In the genomic region with DNA sequence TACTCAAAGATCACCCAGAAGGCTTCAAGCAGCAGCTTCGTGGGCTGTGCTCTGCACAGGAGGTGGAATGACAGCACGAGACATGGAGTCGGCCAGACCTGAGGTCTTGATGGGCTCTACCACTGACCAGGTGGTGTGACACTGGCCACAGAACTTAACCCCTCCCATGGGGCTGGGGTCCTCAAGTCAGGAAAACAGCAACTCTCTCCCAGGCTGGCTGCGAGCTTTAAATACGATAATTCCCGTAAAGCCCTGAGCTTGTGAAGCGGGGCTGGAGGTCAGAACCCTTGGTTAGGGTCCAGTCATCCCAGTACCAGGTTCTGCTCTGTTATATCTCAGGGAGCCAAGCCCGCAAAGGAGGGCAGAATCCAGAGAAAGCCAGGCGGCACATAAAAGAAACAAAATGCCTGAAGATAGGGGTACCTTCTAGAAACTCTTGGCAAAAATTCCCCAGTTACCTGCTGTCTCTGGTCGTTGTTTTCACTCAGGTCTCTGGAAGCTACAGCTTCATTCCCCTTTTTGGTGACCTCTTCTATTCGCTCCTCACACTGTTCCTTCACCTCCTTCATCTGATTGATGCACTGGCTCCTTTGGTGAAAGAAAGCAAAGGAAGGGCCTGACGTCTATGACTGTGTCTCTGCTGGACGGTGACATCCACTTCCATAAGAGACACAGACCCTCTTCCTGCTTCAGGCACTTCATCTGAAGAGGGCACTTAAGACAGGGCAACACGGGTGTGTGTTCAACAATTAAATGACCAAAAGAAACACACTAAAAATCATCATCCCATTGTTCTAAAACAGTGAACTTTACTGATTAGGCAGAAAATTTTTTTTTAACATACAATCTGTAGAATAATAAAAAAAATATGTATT, we compare ENCODE assay signal across 25 cellular contexts. TPM values are rescaled to one million over a fixed set of nuclear protein-coding genes. Genes with fewer than 3 reads are reported as not detected.
DNase-seq lines count a peak whose midpoint lies in the region; ATAC-seq, FAIRE-seq and TF ChIP-seq lines count a peak whose summit lies in the region.
"Had no signal": no experiment of that assay in that cellular context is flagged by ENCODE, and none has a peak within 500 bp of the region (broad histone marks: within the 10 kb centered on the region; RNA-seq: fewer than 3 reads in every experiment).

No MANE protein-coding gene starts in this region.

- H3K36me3 ChIP-seq in ACC112 (ENCODE audit: insufficient read depth, low read length) (peaks cover 3% of the 10 kb centered on the region; the same call in 1 of the 2 replicates), bronchial epithelial cell (ENCODE audit: control insufficient read depth, insufficient read depth, low read length) (peaks cover 3% of the 10 kb centered on the region), H7 (replicated peaks; ENCODE audit: control insufficient read depth, insufficient read depth, low read length) (no peaks in the 10 kb centered on the region; the same call in 1 of the 2 replicates)
- H3K36me3 ChIP-seq: SJSA1 had no signal

- H3K4me1 Mint-ChIP-seq in mesothelial cell of epicardium, result peaks cover 12% of the 10 kb centered on the region
- H3K4me1 Mint-ChIP-seq in osteocyte (ENCODE audit: unreplicated experiment), result peaks cover 2% of the 10 kb centered on the region

- peaks cover 47% of the 10 kb centered on the region for H3K36me3 Mint-ChIP-seq in mesothelial cell of epicardium
- H3K36me3 Mint-ChIP-seq in osteocyte (ENCODE audit: unreplicated experiment), result peaks cover 23% of the 10 kb centered on the region

- no peak for DNase-seq in bronchial epithelial cell (ENCODE audit: low read depth)
- no peak for DNase-seq in mesothelial cell of epicardium (ENCODE audit: low spot score in 2 of 2, unreplicated experiment in 2 of 2)
- peak; percentile 54 for DNase-seq in osteocyte (ENCODE audit: extremely low spot score, unreplicated experiment)
- DNase-seq in NOMO-1 (lab: John Stamatoyannopoulos, UW; ENCODE audit: unreplicated experiment in 2 of 2), result no peak
- no peak for DNase-seq in H7
- DNase-seq: AML-193; CD4-positive, alpha-beta T cell; DMS53; NCI-H1092; NCI-H1417 treated with DMSO at 0.1 percent for 48 hours; NCI-H1694 treated with DMSO at 0.1 percent for 48 hours; NCI-H446; NCI-H524 treated with DMSO at 0.1 percent for 48 hours; NCI-H774; PC-3; Right ventricle myocardium superior; RPMI8226 had no signal

- H3K9me3 Mint-ChIP-seq in mesothelial cell of epicardium (peaks cover 3% of the 10 kb centered on the region), osteocyte (ENCODE audit: unreplicated experiment) (no peaks in the 10 kb centered on the region)
- H3K9me3 Mint-ChIP-seq: CD4-positive, alpha-beta T cell; GM23338 had no signal

- FAIRE-seq in bronchial epithelial cell (lab: Jason Lieb, UNC), result peak; percentile 36
- FAIRE-seq: D721Med had no signal

- TF ChIP-seq CTCF in bronchial epithelial cell (IDR thresholded peaks at IDR 0.05; ENCODE audit: insufficient read depth, low read length, severe bottlenecking), result no peak
- TF ChIP-seq CTCF in mesothelial cell of epicardium (IDR thresholded peaks at IDR 0.05; ENCODE audit: unreplicated experiment), result no peak
- no peak for TF ChIP-seq CTCF in osteocyte (IDR thresholded peaks at IDR 0.05)

- peaks cover 18% of the 10 kb centered on the region for H3K4me1 ChIP-seq in ACC112 (ENCODE audit: control insufficient read depth, insufficient read depth, low read length, unreplicated experiment)
- H3K4me1 ChIP-seq: BLaER1 treated with 17β-estradiol and CSF1 and Interleukin-3, amounts not matched to agents 10 nM and 100 nM; HAP-1; SJSA1 had no signal

- H3K4me3 ChIP-seq in ACC112 (ENCODE audit: low read depth, low read length) (no peak overlapping the region), bronchial epithelial cell (ENCODE audit: low read depth, low read length) (no peak overlapping the region), H7 (ENCODE audit: insufficient read depth, low read depth, low read length) (no peak overlapping the region)
- H3K4me3 ChIP-seq: BLaER1 treated with 17β-estradiol and CSF1 and Interleukin-3, amounts not matched to agents 10 nM and 100 nM; GM23338; HAP-1; SJSA1 had no signal

- no peaks in the 10 kb centered on the region for H3K79me2 ChIP-seq in ACC112 (ENCODE audit: control insufficient read depth, insufficient read depth, low read length, unreplicated experiment)

- H3K27ac ChIP-seq in ACC112 (ENCODE audit: low read depth, low read length), result peak overlapping the region; percentile 38; the same call in 1 of the 2 replicates
- H3K27ac ChIP-seq: BLaER1 treated with 17β-estradiol and CSF1 and Interleukin-3, amounts not matched to agents 10 nM and 100 nM; HL-60; SJSA1 had no signal

- peak overlapping the region; percentile 44 for H3K27ac Mint-ChIP-seq in mesothelial cell of epicardium
- no peak overlapping the region for H3K27ac Mint-ChIP-seq in osteocyte (ENCODE audit: unreplicated experiment)
- H3K27ac Mint-ChIP-seq: CD4-positive, alpha-beta T cell had no signal

- H3K4me3 Mint-ChIP-seq in mesothelial cell of epicardium (no peak overlapping the region), osteocyte (ENCODE audit: unreplicated experiment) (no peak overlapping the region)
- H3K4me3 Mint-ChIP-seq: CD4-positive, alpha-beta T cell; GM23338 had no signal

- ATAC-seq in HG03521 (IDR thresholded peaks at IDR 0.05; ENCODE audit: unreplicated experiment), result no peak
- ATAC-seq: GM23338, PC-3 had no signal

- no peak overlapping the region for H2AFZ ChIP-seq in ACC112 (ENCODE audit: low read length, unreplicated experiment)
- H2AFZ ChIP-seq: GM23338 had no signal

- H3K27me3 ChIP-seq in ACC112 (ENCODE audit: insufficient read depth, low read length), result no peaks in the 10 kb centered on the region
- H3K27me3 ChIP-seq in bronchial epithelial cell (ENCODE audit: control insufficient read depth, insufficient read depth, low read length), result no peaks in the 10 kb centered on the region
- no peaks in the 10 kb centered on the region for H3K27me3 ChIP-seq in H7 (ENCODE audit: control insufficient read depth, insufficient read depth, low read length)
- H3K27me3 ChIP-seq: BLaER1 treated with 17β-estradiol and CSF1 and Interleukin-3, amounts not matched to agents 10 nM and 100 nM; SJSA1 had no signal

- no peaks in the 10 kb centered on the region for H3K27me3 Mint-ChIP-seq in mesothelial cell of epicardium (ENCODE audit: low read depth)
- no peaks in the 10 kb centered on the region for H3K27me3 Mint-ChIP-seq in osteocyte (ENCODE audit: unreplicated experiment)
- H3K27me3 Mint-ChIP-seq: CD4-positive, alpha-beta T cell had no signal

RNA-seq across cellular contexts. Expression of gene GOLM1, which starts 58.8 kb away (rescaled TPM):
- total RNA-seq in bronchial epithelial cell, result 21.6 and 21.8 TPM in 2 replicates
- total RNA-seq in mesothelial cell of epicardium, result 101 to 109 TPM (median 106 TPM) in 3 replicates
- 91.9 and 93.4 TPM in 2 replicates for total RNA-seq in osteocyte
- 24.3 and 31.5 TPM in 2 replicates for total RNA-seq in H7 (2014; rRNA removed; shearing (Covaris generic))
